1 cellular context compared by ENCODE assay signal in the genomic region with DNA sequence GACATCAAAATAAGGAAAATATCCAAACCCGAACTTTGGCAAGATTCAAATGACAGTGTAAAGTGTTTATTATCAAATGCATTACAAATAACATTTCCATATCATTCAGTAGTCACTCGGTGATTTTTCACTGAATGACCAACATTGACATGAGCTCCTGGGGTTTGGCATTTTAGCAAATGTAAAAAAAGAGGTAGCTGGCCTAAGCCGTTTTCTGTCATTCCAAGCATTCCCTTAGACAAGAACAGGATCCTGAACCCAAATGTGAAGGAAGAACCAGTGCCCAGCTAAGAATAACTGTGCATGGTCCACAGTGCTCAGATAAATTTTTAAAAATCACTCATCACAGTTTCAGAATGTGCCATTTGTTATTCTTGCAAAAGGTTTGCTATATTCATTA.
TF ChIP-seq lines count a peak whose summit lies in the region.

No MANE protein-coding gene starts in this region.

TF ChIP-seq in GM23338, 12 proteins besides CTCF, POLR2A, EP300 and RAD21 (continued from another document):
- TF ChIP-seq, protein P1, sequence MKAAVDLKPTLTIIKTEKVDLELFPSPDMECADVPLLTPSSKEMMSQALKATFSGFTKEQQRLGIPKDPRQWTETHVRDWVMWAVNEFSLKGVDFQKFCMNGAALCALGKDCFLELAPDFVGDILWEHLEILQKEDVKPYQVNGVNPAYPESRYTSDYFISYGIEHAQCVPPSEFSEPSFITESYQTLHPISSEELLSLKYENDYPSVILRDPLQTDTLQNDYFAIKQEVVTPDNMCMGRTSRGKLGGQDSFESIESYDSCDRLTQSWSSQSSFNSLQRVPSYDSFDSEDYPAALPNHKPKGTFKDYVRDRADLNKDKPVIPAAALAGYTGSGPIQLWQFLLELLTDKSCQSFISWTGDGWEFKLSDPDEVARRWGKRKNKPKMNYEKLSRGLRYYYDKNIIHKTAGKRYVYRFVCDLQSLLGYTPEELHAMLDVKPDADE (IDR thresholded peaks at IDR 0.05), result no peak
